Comparison of ENCODE assay signal across 17 cellular contexts in the genomic region with DNA sequence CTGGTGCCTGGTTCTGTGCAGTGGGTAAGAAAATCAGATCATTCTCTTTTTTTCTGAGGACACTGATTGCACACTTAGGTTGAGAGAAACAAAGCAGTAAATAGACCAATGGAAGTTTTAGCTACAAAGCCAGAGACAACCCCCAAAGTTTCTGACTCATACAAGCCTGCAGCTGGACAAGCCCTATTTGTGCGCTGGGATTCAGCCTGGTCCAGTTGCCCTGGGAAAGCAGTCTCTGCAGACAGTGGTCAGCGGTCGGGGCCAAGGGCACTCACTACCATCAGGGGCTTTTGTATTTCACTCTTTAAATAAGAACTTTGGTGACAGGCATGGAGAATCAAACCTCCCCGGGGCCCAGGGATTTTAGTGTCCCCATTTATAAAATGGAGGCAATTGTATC. TPM values are rescaled to one million over a fixed set of nuclear protein-coding genes. Genes with fewer than 3 reads are reported as not detected.
DNase-seq lines count a peak whose midpoint lies in the region; ATAC-seq and TF ChIP-seq lines count a peak whose summit lies in the region.
"Had no signal": no experiment of that assay in that cellular context is flagged by ENCODE, and none has a peak within 500 bp of the region (broad histone marks: within the 10 kb centered on the region; RNA-seq: fewer than 3 reads in every experiment).

No MANE protein-coding gene starts in this region.

- no peaks in the 10 kb centered on the region for H3K9me3 Mint-ChIP-seq in endodermal cell
- no peaks in the 10 kb centered on the region for H3K9me3 Mint-ChIP-seq in activated CD8-positive, alpha-beta T cell treated with anti-CD3 and anti-CD28 coated beads, Interleukin-2, amount 10 ng/mL, durations not matched to agents 7 days and 5 days (ENCODE audit: insufficient read depth)

- no peak overlapping the region for H3K27ac Mint-ChIP-seq in endodermal cell
- H3K27ac Mint-ChIP-seq in activated CD8-positive, alpha-beta T cell treated with anti-CD3 and anti-CD28 coated beads, Interleukin-2, amount 10 ng/mL, durations not matched to agents 7 days and 5 days = no peak overlapping the region

- CTCF ChIA-PET in activated CD8-positive, alpha-beta T cell treated with anti-CD3 and anti-CD28 coated beads, Interleukin-2, amount 10 ng/mL, durations not matched to agents 7 days and 5 days (lab: Charles Lee) = interaction anchor here (0.6 kb wide), 1 partner anchor 60 kb away, joined by 3 read pairs; no protein-coding TSS in a partner anchor

- no peaks in the 10 kb centered on the region for H3K36me3 Mint-ChIP-seq in endodermal cell (ENCODE audit: low read depth)
- no peaks in the 10 kb centered on the region for H3K36me3 Mint-ChIP-seq in activated CD8-positive, alpha-beta T cell treated with anti-CD3 and anti-CD28 coated beads, Interleukin-2, amount 10 ng/mL, durations not matched to agents 7 days and 5 days (ENCODE audit: low read depth)

- H3K27ac ChIP-seq in endodermal cell (ENCODE audit: low read depth, low read length) = peak overlapping the region; percentile 44
- H3K27ac ChIP-seq: lower lobe of right lung, RWPE1, thoracic aorta had no signal

- no peak for ATAC-seq in activated CD8-positive, alpha-beta T cell treated with anti-CD3 and anti-CD28 coated beads, Interleukin-2, amount 10 ng/mL, durations not matched to agents 7 days and 5 days
- no peak for ATAC-seq in GM18909 (IDR thresholded peaks at IDR 0.05; ENCODE audit: poor library complexity, unreplicated experiment)
- ATAC-seq: GM12878, K562, lower lobe of right lung had no signal

- H3K9me3 ChIP-seq in endodermal cell (ENCODE audit: control insufficient read depth, low read length) = no peaks in the 10 kb centered on the region
- H3K9me3 ChIP-seq: lower lobe of right lung, thoracic aorta had no signal

- peak; percentile 83 for DNase-seq in AG08396 (ENCODE audit: low spot score)
- DNase-seq in NCI-H226 = peak; percentile 47
- peak; percentile 40 for DNase-seq in endodermal cell
- peak; percentile 82 for DNase-seq in myocyte (ENCODE audit: low read depth)
- no peak for DNase-seq in activated CD8-positive, alpha-beta T cell treated with anti-CD3 and anti-CD28 coated beads, Interleukin-2, amount 10 ng/mL, durations not matched to agents 7 days and 5 days
- DNase-seq in stimulated activated CD4-positive, alpha-beta T cell treated with anti-CD3 and anti-CD28 coated beads, Interleukin-4, amount 100 ng/mL, for 24 hours = no peak
- DNase-seq in NCI-H2081 treated with DMSO at 0.1 percent for 48 hours (lab: John Stamatoyannopoulos, UW) = no peak
- DNase-seq: activated CD4-positive, alpha-beta T cell treated with anti-CD3 and anti-CD28 coated beads for 48 hours; AML-193; lower lobe of right lung; T-helper 2 cell had no signal

- H3K4me3 ChIP-seq in endodermal cell (ENCODE audit: low read length) = no peak overlapping the region
- H3K4me3 ChIP-seq: GM12878, K562, lower lobe of right lung, thoracic aorta had no signal

- no peak overlapping the region for H3K9ac ChIP-seq in endodermal cell (ENCODE audit: extremely low read depth, low read length, poor library complexity, severe bottlenecking)

- no peak for TF ChIP-seq CTCF in endodermal cell (conservative IDR thresholded peaks at IDR 0.05)

- H3K4me1 ChIP-seq in endodermal cell (ENCODE audit: control insufficient read depth, insufficient read depth, low read length) = peaks cover under 1% of the 10 kb centered on the region
- H3K4me1 ChIP-seq: lower lobe of right lung had no signal

- WGBS in endodermal cell (ENCODE audit: insufficient coverage in 1 of 2, insufficient read length in 1 of 2), 2 experiments = 90 to 91% methylated on average over 3 to 4 of the region's 4 CpGs

- peaks cover 12% of the 10 kb centered on the region for H3K4me1 Mint-ChIP-seq in endodermal cell
- H3K4me1 Mint-ChIP-seq in activated CD8-positive, alpha-beta T cell treated with anti-CD3 and anti-CD28 coated beads, Interleukin-2, amount 10 ng/mL, durations not matched to agents 7 days and 5 days (ENCODE audit: low read depth) = no peaks in the 10 kb centered on the region

- no peaks in the 10 kb centered on the region for H3K36me3 ChIP-seq in endodermal cell (ENCODE audit: control insufficient read depth, insufficient read depth, low read length)
- H3K36me3 ChIP-seq: lower lobe of right lung, thoracic aorta had no signal

- H3K27me3 ChIP-seq in endodermal cell (ENCODE audit: control insufficient read depth, insufficient read depth, low read length, poor library complexity, severe bottlenecking) = peaks cover 37% of the 10 kb centered on the region

- H3K27me3 Mint-ChIP-seq in endodermal cell (ENCODE audit: insufficient read depth) = peaks cover 44% of the 10 kb centered on the region
- peaks cover 50% of the 10 kb centered on the region for H3K27me3 Mint-ChIP-seq in activated CD8-positive, alpha-beta T cell treated with anti-CD3 and anti-CD28 coated beads, Interleukin-2, amount 10 ng/mL, durations not matched to agents 7 days and 5 days (ENCODE audit: low read depth)

- POLR2A ChIA-PET in activated CD8-positive, alpha-beta T cell treated with anti-CD3 and anti-CD28 coated beads, Interleukin-2, amount 10 ng/mL, durations not matched to agents 7 days and 5 days (lab: Charles Lee) = no interaction called here

- no peak overlapping the region for H3K4me3 Mint-ChIP-seq in endodermal cell
- H3K4me3 Mint-ChIP-seq in activated CD8-positive, alpha-beta T cell treated with anti-CD3 and anti-CD28 coated beads, Interleukin-2, amount 10 ng/mL, durations not matched to agents 7 days and 5 days = no peak overlapping the region

RNA-seq across cellular contexts. Expression of gene RHBDL3, which starts 6.0 kb away (rescaled TPM):
- 1 to 10 TPM in 1 of 2 donors, under 1 TPM in 1; 0.35 to 1.4 TPM for total RNA-seq in endodermal cell
- polyA plus RNA-seq in endodermal cell (2013, experiment 1 of 2) = 17.1 TPM
- polyA plus RNA-seq in endodermal cell (2013, experiment 2 of 2) = 11.5 TPM
- 0.16 and 0.36 TPM in 2 replicates for total RNA-seq in myocyte
- 0.13 TPM for polyA plus RNA-seq in myocyte (2012)
- total RNA-seq in activated CD8-positive, alpha-beta T cell treated with anti-CD3 and anti-CD28 coated beads, Interleukin-2, amount 10 ng/mL, durations not matched to agents 7 days and 5 days = 1 to 10 TPM in 1 of 2 experiments, under 1 TPM in 1; 0.82 to 1.0 TPM
- polyA plus RNA-seq: aorta had no signal

Comparison
In these comparisons a context has a peak if more than half of its experiments do, and no peak if none do; other contexts are left out.
1. DNase-seq: peak in AG08396 (single experiment), NCI-H226 (single experiment), endodermal cell (single experiment) and myocyte (single experiment); none in activated CD8-positive, alpha-beta T cell treated with anti-CD3 and anti-CD28 coated beads, Interleukin-2, amount 10 ng/mL, durations not matched to agents 7 days and 5 days (single experiment), stimulated activated CD4-positive, alpha-beta T cell treated with anti-CD3 and anti-CD28 coated beads, Interleukin-4, amount 100 ng/mL, for 24 hours (single experiment) and NCI-H2081 treated with DMSO at 0.1 percent for 48 hours (single experiment).